Comparison of ENCODE assay signal across 15 cellular contexts in the genomic region with DNA sequence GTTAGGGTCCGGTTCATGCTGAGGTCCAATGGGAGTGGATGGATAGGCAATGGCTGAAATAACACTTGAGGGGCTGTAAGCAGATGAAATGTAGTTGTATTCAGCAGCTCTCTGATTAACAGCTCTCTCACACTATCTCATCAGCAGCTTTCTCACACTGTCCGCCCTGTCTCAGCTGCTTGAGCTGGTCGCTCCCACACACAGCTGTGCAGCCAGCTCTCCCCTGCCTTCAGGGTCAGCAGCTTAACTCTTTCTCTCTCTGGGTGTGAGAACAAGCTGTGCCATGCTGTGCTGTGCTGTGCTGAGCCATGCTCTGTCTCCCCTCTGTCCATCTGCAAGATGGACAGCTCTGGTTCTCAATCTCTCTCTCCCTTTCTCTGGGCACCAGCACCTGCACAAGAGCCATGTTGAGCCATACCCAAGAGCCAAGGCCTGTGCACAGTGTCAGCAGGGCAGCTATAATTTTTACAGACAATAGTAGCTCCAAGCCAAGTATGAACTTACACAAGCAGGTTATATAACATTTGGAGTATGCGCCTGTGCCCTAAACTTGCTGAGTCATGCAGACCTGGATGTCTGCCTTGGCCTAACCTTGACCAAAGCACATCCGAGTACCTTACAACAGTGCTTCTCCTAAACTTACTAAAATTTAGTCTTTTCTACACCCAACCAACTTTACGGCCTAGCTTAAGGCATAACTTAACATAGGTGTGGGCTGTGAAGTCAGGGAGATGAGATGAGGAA.
DNase-seq lines count a peak whose midpoint lies in the region; ATAC-seq, FAIRE-seq and TF ChIP-seq lines count a peak whose summit lies in the region.
"Had no signal": no experiment of that assay in that cellular context is flagged by ENCODE, and none has a peak within 500 bp of the region (broad histone marks: within the 10 kb centered on the region; RNA-seq: fewer than 3 reads in every experiment).

No MANE protein-coding gene starts in this region.

- FAIRE-seq in astrocyte (lab: Jason Lieb, UNC) (no peak), keratinocyte (lab: Jason Lieb, UNC) (peak; percentile 23)

- H3K27ac ChIP-seq in C4-2B (peak overlapping the region; percentile 63), astrocyte (ENCODE audit: low read depth, low read length) (no peak overlapping the region), keratinocyte (ENCODE audit: control insufficient read depth, insufficient read depth, low read length) (no peak overlapping the region)
- H3K27ac ChIP-seq: gastroesophageal sphincter had no signal

- H3K4me1 ChIP-seq in astrocyte (ENCODE audit: insufficient read depth, low read length) = no peaks in the 10 kb centered on the region
- no peaks in the 10 kb centered on the region for H3K4me1 ChIP-seq in keratinocyte (ENCODE audit: control insufficient read depth, extremely low read depth, insufficient read depth, low read length)

- H3K79me2 ChIP-seq in astrocyte (ENCODE audit: insufficient read depth, low read length) (no peaks in the 10 kb centered on the region), keratinocyte (ENCODE audit: control insufficient read depth, insufficient read depth, low read length) (no peaks in the 10 kb centered on the region)

- H2AFZ ChIP-seq in astrocyte (ENCODE audit: low read depth, low read length) (no peak overlapping the region), keratinocyte (ENCODE audit: control insufficient read depth, low read length) (peak overlapping the region; percentile 36)

- H3K9me1 ChIP-seq in keratinocyte (ENCODE audit: control insufficient read depth, extremely low read depth, insufficient read depth, low read length) = no peaks in the 10 kb centered on the region

- no peak for ATAC-seq in GM19324 (IDR thresholded peaks at IDR 0.05; ENCODE audit: low FRiP score, unreplicated experiment)
- ATAC-seq: gastroesophageal sphincter, SK-N-SH treated with all-trans-retinoic acid at 6 μM for 48 hours had no signal

- H3K27me3 Mint-ChIP-seq in astrocyte (ENCODE audit: low read depth, unreplicated experiment) = no peaks in the 10 kb centered on the region

- TF ChIP-seq CTCF in C4-2B (conservative IDR thresholded peaks at IDR 0.05) (no peak), astrocyte (IDR thresholded peaks at IDR 0.05; ENCODE audit: insufficient read depth, low read depth, low read length) (no peak), keratinocyte (optimal IDR thresholded peaks at IDR 0.05 in 1 of 3, IDR thresholded peaks at IDR 0.05 in 1 of 3, conservative IDR thresholded peaks at IDR 0.05 in 1 of 3; ENCODE audit: extremely low read depth in 1 of 3, insufficient read depth in 2 of 3, low read length in 3 of 3) (no peak)

- H4K20me1 ChIP-seq in astrocyte (ENCODE audit: insufficient read depth, low read length) (no peaks in the 10 kb centered on the region), keratinocyte (ENCODE audit: control insufficient read depth, extremely low read depth, insufficient read depth, low read length) (no peaks in the 10 kb centered on the region)

- H3K4me3 Mint-ChIP-seq in astrocyte (ENCODE audit: unreplicated experiment) = peak overlapping the region; percentile 71

- no peak for DNase-seq in astrocyte (ENCODE audit: low read depth)
- no peak for DNase-seq in keratinocyte (ENCODE audit: low read depth, low spot score)
- peak; percentile 19 for DNase-seq in pons (ENCODE audit: low spot score)
- DNase-seq in T-helper 9 cell = no peak
- DNase-seq in mesenteric fat pad (ENCODE audit: low spot score) = no peak
- DNase-seq in medulla oblongata (ENCODE audit: extremely low spot score) = no peak
- DNase-seq: activated gamma-delta T cell treated with Interleukin-2 at 50 U/mL for 16 hours; effector memory CD4-positive, alpha-beta T cell; H7; NCI-H1105 treated with DMSO at 0.1 percent for 48 hours; stimulated activated CD4-positive, alpha-beta T cell treated with anti-CD3 and anti-CD28 coated beads, Interleukin-4, amount 100 ng/mL, for 1 hour had no signal

- dilution Hi-C loops in keratinocyte (cut with MboI; ENCODE audit: extremely low pct_ligation_motif_present, low sequenced_read_pairs) = no loop called here

- H3K27me3 ChIP-seq in astrocyte (ENCODE audit: insufficient read depth, low read length) = no peaks in the 10 kb centered on the region
- H3K27me3 ChIP-seq in keratinocyte (ENCODE audit: control insufficient read depth, extremely low read depth, insufficient read depth, low read length) = no peaks in the 10 kb centered on the region
- H3K27me3 ChIP-seq: gastroesophageal sphincter had no signal

- H3K9me3 ChIP-seq in astrocyte (ENCODE audit: insufficient read depth, low read depth, low read length) = no peaks in the 10 kb centered on the region
- H3K9me3 ChIP-seq in keratinocyte (ENCODE audit: control insufficient read depth, low read depth, low read length) = no peaks in the 10 kb centered on the region
- H3K9me3 ChIP-seq: gastroesophageal sphincter had no signal

- H3K4me3 ChIP-seq in astrocyte (ENCODE audit: insufficient read depth, low read depth, low read length) = no peak overlapping the region
- no peak overlapping the region for H3K4me3 ChIP-seq in keratinocyte (ENCODE audit: control insufficient read depth in 2 of 3, extremely low read depth in 1 of 3, insufficient read depth in 2 of 3, low read depth in 1 of 3, low read length in 3 of 3)
- H3K4me3 ChIP-seq: gastroesophageal sphincter had no signal

- H3K27ac Mint-ChIP-seq in astrocyte (ENCODE audit: unreplicated experiment) = peak overlapping the region; percentile 70

- no peaks in the 10 kb centered on the region for H3K36me3 Mint-ChIP-seq in astrocyte (ENCODE audit: low read depth, unreplicated experiment)

- no peaks in the 10 kb centered on the region for H3K36me3 ChIP-seq in astrocyte (ENCODE audit: insufficient read depth, low read length)
- no peaks in the 10 kb centered on the region for H3K36me3 ChIP-seq in keratinocyte (ENCODE audit: control insufficient read depth in 2 of 2, extremely low read depth in 1 of 2, insufficient read depth in 2 of 2, low read length in 2 of 2)
- H3K36me3 ChIP-seq: gastroesophageal sphincter had no signal

- H3K4me2 ChIP-seq in astrocyte (ENCODE audit: low read length) = no peak overlapping the region
- H3K4me2 ChIP-seq in keratinocyte (ENCODE audit: control insufficient read depth, extremely low read depth, insufficient read depth, low read depth, low read length) = no peak overlapping the region

- peaks cover 20% of the 10 kb centered on the region for H3K4me1 Mint-ChIP-seq in astrocyte (ENCODE audit: low read depth, unreplicated experiment)

- H3K9ac ChIP-seq in astrocyte (ENCODE audit: low read length) = no peak overlapping the region
- no peak overlapping the region for H3K9ac ChIP-seq in keratinocyte (ENCODE audit: control insufficient read depth, extremely low read depth, insufficient read depth, low read length)

- peaks cover 1% of the 10 kb centered on the region for H3K9me3 Mint-ChIP-seq in astrocyte (ENCODE audit: unreplicated experiment)
